In the genomic region with DNA sequence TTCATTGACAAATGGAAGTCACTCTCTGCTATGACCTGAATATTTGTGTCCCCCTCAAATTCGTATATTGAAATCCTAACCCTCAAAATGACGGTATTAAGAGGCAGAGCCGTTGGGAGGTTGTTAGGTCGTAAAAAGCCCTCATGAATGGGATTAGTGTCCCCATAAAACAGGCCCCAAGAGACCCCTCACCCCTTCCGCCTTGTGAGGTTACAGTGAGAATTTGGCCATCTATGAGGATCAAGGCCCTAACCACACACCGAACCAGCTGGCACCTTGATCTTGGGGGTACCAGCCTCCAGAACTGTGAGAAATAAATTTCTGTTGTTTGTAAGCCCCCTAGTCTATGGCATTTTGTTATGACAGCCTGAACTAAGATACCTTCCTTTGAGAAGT, we compare ENCODE assay signal across 17 cellular contexts. TPM values are rescaled to one million over a fixed set of nuclear protein-coding genes. Genes with fewer than 3 reads are reported as not detected.
A peak's percentile ranks its signal among the peaks of the same experiment; 100 is the strongest.
DNase-seq lines count a peak whose midpoint lies in the region; ATAC-seq, FAIRE-seq and TF ChIP-seq lines count a peak whose summit lies in the region.
"Had no signal": no experiment of that assay in that cellular context is flagged by ENCODE, and none has a peak within 500 bp of the region (broad histone marks: within the 10 kb centered on the region; RNA-seq: fewer than 3 reads in every experiment).

No MANE protein-coding gene starts in this region.

- H3K4me2 ChIP-seq in A549 (peak overlapping the region; percentile 55), Loucy (ENCODE audit: low read depth, low read length, poor library complexity, severe bottlenecking) (peak overlapping the region; percentile 76)

- H3K79me2 ChIP-seq in Loucy (ENCODE audit: insufficient read depth, low read length): no peaks in the 10 kb centered on the region

- DNase-seq in A549 (ENCODE audit: low read depth in 1 of 2, low spot score in 1 of 2) (no peak), omental fat pad (ENCODE audit: low spot score) (no peak), GOT3 (lab: John Stamatoyannopoulos, UW) (no peak), body of pancreas (no peak)
- DNase-seq in stimulated activated naive CD8-positive, alpha-beta T cell treated with anti-CD3 and anti-CD28 coated beads, Interleukin-15, amount 100 ng/mL, for 72 hours: no peak
- no peak for DNase-seq in effector memory CD8-positive, alpha-beta T cell
- DNase-seq: activated effector memory CD4-positive, alpha-beta T cell treated with anti-CD3 and anti-CD28 coated beads, Interleukin-2, amount 50 U/mL, for 16 hours; NCI-H2081 treated with DMSO at 0.1 percent for 48 hours; psoas muscle; T-helper 17 cell had no signal

- no peak overlapping the region for H3K4me3 ChIP-seq in A549
- peak overlapping the region; percentile 67 for H3K4me3 ChIP-seq in Loucy (ENCODE audit: low read length, poor library complexity, severe bottlenecking)
- H3K4me3 ChIP-seq in body of pancreas: no peak overlapping the region
- H3K4me3 ChIP-seq: ascending aorta, GM12878, psoas muscle, thoracic aorta had no signal

- intact Hi-C loops in body of pancreas (cut with DNase I): no loop called here

- CTCF ChIA-PET in A549 (lab: Yijun Ruan, JAX): interaction anchor here (0.7 to 1.9 kb wide), 16 partner anchors 8 to 529 kb away, joined by 3 to 8 read pairs (median 4); a partner anchor contains a TSS

- no peak overlapping the region; the same call in 1 of the 2 replicates for H2AFZ ChIP-seq in Loucy (ENCODE audit: low read length)

- H3K9me3 Mint-ChIP-seq in stimulated activated naive CD8-positive, alpha-beta T cell treated with anti-CD3 and anti-CD28 coated beads, Interleukin-15, amount 100 ng/mL, for 72 hours: no peaks in the 10 kb centered on the region
- H3K9me3 Mint-ChIP-seq in effector memory CD8-positive, alpha-beta T cell: no peaks in the 10 kb centered on the region

- WGBS in A549 (ENCODE audit: missing lambda C conversion rate): 91% methylated on average over 6 of the region's 6 CpGs
- WGBS in body of pancreas, 2 donors: 84 to 97% methylated on average over 6 of the region's 6 CpGs

- peaks cover 16% of the 10 kb centered on the region for H3K27me3 Mint-ChIP-seq in stimulated activated naive CD8-positive, alpha-beta T cell treated with anti-CD3 and anti-CD28 coated beads, Interleukin-15, amount 100 ng/mL, for 72 hours
- peaks cover 11 to 13% of the 10 kb centered on the region in 2 donors for H3K27me3 Mint-ChIP-seq in effector memory CD8-positive, alpha-beta T cell

- no peak for FAIRE-seq in A549 (lab: Jason Lieb, UNC)
- FAIRE-seq: GM12878 had no signal

- TF ChIP-seq RAD21 in A549 (conservative IDR thresholded peaks at IDR 0.05 in 1 of 2, IDR thresholded peaks at IDR 0.05 in 1 of 2): no peak

- H3K27ac ChIP-seq in A549 (peak overlapping the region; percentile 47 to 55), cingulate gyrus (ENCODE audit: low read depth, low read length) (peak overlapping the region; percentile 6), body of pancreas (no peak overlapping the region)
- H3K27ac ChIP-seq: psoas muscle had no signal

- H3K9me2 ChIP-seq in Loucy (replicated peaks; ENCODE audit: low read depth, low read length): no peaks in the 10 kb centered on the region

- H3K4me1 ChIP-seq in A549 (peaks cover 14% of the 10 kb centered on the region), Loucy (ENCODE audit: insufficient read depth, low read length, poor library complexity, severe bottlenecking) (peaks cover 62% of the 10 kb centered on the region), body of pancreas (no peaks in the 10 kb centered on the region)
- H3K4me1 ChIP-seq: psoas muscle had no signal

- no peak overlapping the region for H3K4me3 Mint-ChIP-seq in stimulated activated naive CD8-positive, alpha-beta T cell treated with anti-CD3 and anti-CD28 coated beads, Interleukin-15, amount 100 ng/mL, for 72 hours
- H3K4me3 Mint-ChIP-seq in effector memory CD8-positive, alpha-beta T cell: no peak overlapping the region
- H3K4me3 Mint-ChIP-seq: T-helper 17 cell had no signal

- ATAC-seq in A549 (no peak), omental fat pad (ENCODE audit: low FRiP score) (peak; percentile 3), body of pancreas (no peak)
- no peak for ATAC-seq in stimulated activated naive CD8-positive, alpha-beta T cell treated with anti-CD3 and anti-CD28 coated beads, Interleukin-15, amount 100 ng/mL, for 72 hours
- ATAC-seq in effector memory CD8-positive, alpha-beta T cell (replicated peaks): no peak
- ATAC-seq: T-helper 17 cell had no signal

- peak overlapping the region; percentile 77 for H3K9ac ChIP-seq in Loucy (ENCODE audit: low read depth, low read length, poor library complexity, severe bottlenecking)

- H3K36me3 ChIP-seq in Loucy (ENCODE audit: insufficient read depth, low read length) (no peaks in the 10 kb centered on the region), body of pancreas (replicated peaks in 1 of 2; ENCODE audit: insufficient read depth in 1 of 2, low read depth in 2 of 2) (no peaks in the 10 kb centered on the region)
- H3K36me3 ChIP-seq: ascending aorta, thoracic aorta had no signal

- peaks cover 6% of the 10 kb centered on the region for H3K36me3 Mint-ChIP-seq in effector memory CD8-positive, alpha-beta T cell (ENCODE audit: insufficient read depth)

- no peak for TF ChIP-seq EP300 in A549 (IDR thresholded peaks at IDR 0.05)

- TF ChIP-seq CTCF in A549 (IDR thresholded peaks at IDR 0.05) (no peak), Loucy (conservative IDR thresholded peaks at IDR 0.05; ENCODE audit: low read length) (no peak), omental fat pad (IDR thresholded peaks at IDR 0.05) (no peak), body of pancreas (IDR thresholded peaks at IDR 0.05) (no peak)

- H4K20me1 ChIP-seq in Loucy (ENCODE audit: insufficient read depth, low read length, poor library complexity, severe bottlenecking): no peaks in the 10 kb centered on the region

- peaks cover 17% of the 10 kb centered on the region; the same call in 1 of the 2 replicates for H3F3A ChIP-seq in Loucy (ENCODE audit: low read depth)

- H3K27ac Mint-ChIP-seq in stimulated activated naive CD8-positive, alpha-beta T cell treated with anti-CD3 and anti-CD28 coated beads, Interleukin-15, amount 100 ng/mL, for 72 hours: no peak overlapping the region
- H3K27ac Mint-ChIP-seq in effector memory CD8-positive, alpha-beta T cell: no peak overlapping the region
- H3K27ac Mint-ChIP-seq: T-helper 17 cell had no signal

- POLR2A ChIA-PET in A549 (lab: Yijun Ruan, JAX): interaction anchor here (0.6 to 1.2 kb wide), 2 partner anchors 346 to 429 kb away, joined by 4 to 5 read pairs; a partner anchor contains a TSS

- H3K27me3 ChIP-seq in Loucy (ENCODE audit: insufficient read depth, low read length, poor library complexity, severe bottlenecking) (no peaks in the 10 kb centered on the region), body of pancreas (no peaks in the 10 kb centered on the region)
- H3K27me3 ChIP-seq: ascending aorta had no signal

- TF ChIP-seq POLR2A in A549 (IDR thresholded peaks at IDR 0.05; ENCODE audit: low read length) (no peak), body of pancreas (IDR thresholded peaks at IDR 0.05) (no peak)

- H3K4me1 Mint-ChIP-seq in stimulated activated naive CD8-positive, alpha-beta T cell treated with anti-CD3 and anti-CD28 coated beads, Interleukin-15, amount 100 ng/mL, for 72 hours: peaks cover 9% of the 10 kb centered on the region
- no peaks in the 10 kb centered on the region for H3K4me1 Mint-ChIP-seq in effector memory CD8-positive, alpha-beta T cell (ENCODE audit: low read depth in 2 of 2)

- H3K9me3 ChIP-seq in A549: no peaks in the 10 kb centered on the region
- peaks cover 2% of the 10 kb centered on the region; the same call in 1 of the 2 replicates for H3K9me3 ChIP-seq in Loucy (ENCODE audit: insufficient read depth, low read depth, low read length)
- H3K9me3 ChIP-seq in body of pancreas: no peaks in the 10 kb centered on the region
- H3K9me3 ChIP-seq: ascending aorta, psoas muscle, thoracic aorta had no signal

TF ChIP-seq in A549, 52 proteins besides CTCF, POLR2A, EP300 and RAD21:
- no peak for TF ChIP-seq MAZ (IDR thresholded peaks at IDR 0.05; ENCODE audit: borderline replicate concordance, low read depth, low read length)
- no peak for TF ChIP-seq BHLHE40 (IDR thresholded peaks at IDR 0.05; ENCODE audit: low read depth, low read length)
- TF ChIP-seq, protein P1, sequence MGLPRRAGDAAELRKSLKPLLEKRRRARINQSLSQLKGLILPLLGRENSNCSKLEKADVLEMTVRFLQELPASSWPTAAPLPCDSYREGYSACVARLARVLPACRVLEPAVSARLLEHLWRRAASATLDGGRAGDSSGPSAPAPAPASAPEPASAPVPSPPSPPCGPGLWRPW (IDR thresholded peaks at IDR 0.05): no peak
- TF ChIP-seq CBX2 (IDR thresholded peaks at IDR 0.05; ENCODE audit: borderline replicate concordance, low read depth): no peak
- no peak for TF ChIP-seq JUN (IDR thresholded peaks at IDR 0.05)
- TF ChIP-seq, protein P2, sequence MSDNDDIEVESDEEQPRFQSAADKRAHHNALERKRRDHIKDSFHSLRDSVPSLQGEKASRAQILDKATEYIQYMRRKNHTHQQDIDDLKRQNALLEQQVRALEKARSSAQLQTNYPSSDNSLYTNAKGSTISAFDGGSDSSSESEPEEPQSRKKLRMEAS (IDR thresholded peaks at IDR 0.05): no peak
- no peak for TF ChIP-seq MAFK (IDR thresholded peaks at IDR 0.05; ENCODE audit: partially characterized antibody)
- TF ChIP-seq EHF (CRISPR knock-in tag; IDR thresholded peaks at IDR 0.05): no peak
- TF ChIP-seq TFCP2L1 (CRISPR knock-in tag; IDR thresholded peaks at IDR 0.05): no peak
- TF ChIP-seq ZSCAN20 (CRISPR knock-in tag; IDR thresholded peaks at IDR 0.05): no peak
- TF ChIP-seq ZFP36 (IDR thresholded peaks at IDR 0.05; ENCODE audit: borderline replicate concordance, partially characterized antibody): no peak
TF ChIP-seq in A549: peak in this region for 0.

RNA-seq across cellular contexts. Expression of a gene that starts 52.5 kb away (rescaled TPM):
- not detected in 2 replicates for polyA plus RNA-seq in A549 (2011; rRNA removed)
- polyA plus RNA-seq in A549 (2012; cell fraction: cytosol; rRNA removed): not detected in 2 replicates
- polyA plus RNA-seq in A549 (2012; cell fraction: nucleus; rRNA removed): not detected in 2 replicates
- not detected in 3 replicates for polyA plus RNA-seq in A549 (2017; fragmentation: RNase III; extraction: RNeasy Plus Mini Kit Qiagen cat#74134 plus additional on column Dnase treatment)
- not detected in 2 replicates for polyA minus RNA-seq in A549 (2011; rRNA and poly(A)+ RNA removed)
- total RNA-seq in omental fat pad: 1 to 10 TPM in 1 of 4 donors, under 1 TPM in 2, not detected in 1; 0.82 to 4.2 (median 0.84) TPM
- not detected for total RNA-seq in body of pancreas
- total RNA-seq: ascending aorta, dermis blood vessel endothelial cell, GM12878, psoas muscle, RPMI7951, T-helper 17 cell had no signal
- polyA plus RNA-seq: GM12878 had no signal

Comparison
In these comparisons a context has a peak if more than half of its experiments do, and no peak if none do; other contexts are left out.
1. H3K27ac ChIP-seq: peak in A549 (2 of 2) and cingulate gyrus (single experiment); none in body of pancreas (0 of 4).